In genomic region chr5:134600600-134600999, GRCh38 we compare ENCODE assay signal across 20 cellular contexts. TPM values are rescaled to one million over a fixed set of nuclear protein-coding genes. Genes with fewer than 3 reads are reported as not detected.
DNase-seq lines count a peak whose midpoint lies in the region; TF ChIP-seq lines count a peak whose summit lies in the region.
"Had no signal": no experiment of that assay in that cellular context is flagged by ENCODE, and none has a peak within 500 bp of the region (broad histone marks: within the 10 kb centered on the region; RNA-seq: fewer than 3 reads in every experiment).

No MANE protein-coding gene starts in this region.

- no peak overlapping the region for H3K4me3 ChIP-seq in AG09309 (ENCODE audit: control insufficient read depth, low read depth, low read length)
- no peak overlapping the region for H3K4me3 ChIP-seq in cardiac fibroblast (replicated peaks in 1 of 2; ENCODE audit: low read depth in 2 of 2, low read length in 2 of 2)
- no peak overlapping the region for H3K4me3 ChIP-seq in H7 (ENCODE audit: insufficient read depth, low read depth, low read length)
- H3K4me3 ChIP-seq: cardiac muscle cell had no signal

- H3K9me3 Mint-ChIP-seq in HFFc6, result no peaks in the 10 kb centered on the region
- H3K9me3 Mint-ChIP-seq: effector memory CD8-positive, alpha-beta T cell; IgD-negative memory B cell had no signal

- H3K27ac Mint-ChIP-seq in HFFc6, result peak overlapping the region; percentile 32
- H3K27ac Mint-ChIP-seq: B cell, IgD-negative memory B cell had no signal

- H3K4me1 Mint-ChIP-seq in HFFc6 (ENCODE audit: low read depth), result peaks cover 26% of the 10 kb centered on the region
- H3K4me1 Mint-ChIP-seq: B cell had no signal

- H3K4me3 Mint-ChIP-seq in HFFc6, result no peak overlapping the region; the same call in 1 of the 2 replicates
- H3K4me3 Mint-ChIP-seq: B cell; effector memory CD8-positive, alpha-beta T cell; IgD-negative memory B cell had no signal

- H3K27me3 ChIP-seq in H7 (ENCODE audit: control insufficient read depth, insufficient read depth, low read length), result no peaks in the 10 kb centered on the region
- H3K27me3 ChIP-seq: cardiac muscle cell had no signal

- H3K27me3 Mint-ChIP-seq in HFFc6 (ENCODE audit: insufficient read depth), result no peaks in the 10 kb centered on the region; the same call in 1 of the 2 replicates
- H3K27me3 Mint-ChIP-seq: B cell; effector memory CD8-positive, alpha-beta T cell; IgD-negative memory B cell had no signal

- peaks cover 6% of the 10 kb centered on the region; the same call in 1 of the 2 replicates for H3K36me3 Mint-ChIP-seq in HFFc6 (ENCODE audit: low read depth)
- H3K36me3 Mint-ChIP-seq: IgD-negative memory B cell had no signal

- TF ChIP-seq CTCF in AG09309 (IDR thresholded peaks at IDR 0.05; ENCODE audit: control insufficient read depth, insufficient read depth, low read depth, low read length, missing control alignments) (no peak), HFFc6 (IDR thresholded peaks at IDR 0.05) (no peak), cardiac fibroblast (IDR thresholded peaks at IDR 0.05; ENCODE audit: low read depth, low read length) (no peak)

- DNase-seq in AG09309 (ENCODE audit: low read depth), result peak; percentile 63
- DNase-seq in HFFc6, result peak; percentile 85
- peak; percentile 57 to 66 for DNase-seq in cardiac fibroblast (ENCODE audit: low read depth in 2 of 2)
- peak; percentile 73 for DNase-seq in kidney glomerular epithelial cell (lab: John Stamatoyannopoulos, UW)
- DNase-seq in hippocampal formation (lab: John Stamatoyannopoulos, UW), result no peak
- DNase-seq in HPDE6-E6E7 (ENCODE audit: extremely low spot score), result no peak
- no peak for DNase-seq in globus pallidus (ENCODE audit: low spot score)
- DNase-seq in H7, result no peak
- DNase-seq: activated CD4-positive, alpha-beta T cell treated with anti-CD3 and anti-CD28 coated beads for 4 hours; activated naive CD4-positive, alpha-beta T cell; Caco-2; effector memory CD8-positive, alpha-beta T cell; GDM1; NCI-H2107; NCI-H748 treated with DMSO at 0.1 percent for 48 hours; stimulated activated CD4-positive, alpha-beta T cell treated with anti-CD3 and anti-CD28 coated beads, Interleukin-4, amount 100 ng/mL, for 1 hour; T1000 had no signal

- peaks cover 3% of the 10 kb centered on the region for H3K36me3 ChIP-seq in H7 (replicated peaks; ENCODE audit: control insufficient read depth, insufficient read depth, low read length)

RNA-seq across cellular contexts. Expression of gene SAR1B, which starts 32.0 kb away (rescaled TPM):
- total RNA-seq in HFFc6 (2021; fragmentation: NEBNext Ultra II Directional; extraction: Animal tissue kit (Norgen Biotek cat#: 25700)), result 100 to 1,000 TPM in 4 of 6 experiments, 10 to 100 TPM in 2; 94.0 to 108 (median 103) TPM
- 12.6 and 22.9 TPM in 2 replicates for total RNA-seq in H7 (2014; rRNA removed; shearing (Covaris generic))

RNA-seq across cellular contexts. Expression of gene SEC24A, which starts 48.0 kb away (rescaled TPM):
- total RNA-seq in HFFc6 (2021; fragmentation: NEBNext Ultra II Directional; extraction: Animal tissue kit (Norgen Biotek cat#: 25700)), result 10 to 100 TPM; 37.3 to 45.5 (median 42.2) TPM
- 19.7 and 27.2 TPM in 2 replicates for total RNA-seq in H7 (2014; rRNA removed; shearing (Covaris generic))

Comparison
In these comparisons a context has a peak if more than half of its experiments do, and no peak if none do; other contexts are left out.
1. DNase-seq: peak in AG09309 (single experiment), HFFc6 (single experiment), cardiac fibroblast (2 of 2) and kidney glomerular epithelial cell (single experiment); none in hippocampal formation (0 of 2), HPDE6-E6E7 (single experiment), globus pallidus (single experiment) and H7 (single experiment).